In the genomic region with DNA sequence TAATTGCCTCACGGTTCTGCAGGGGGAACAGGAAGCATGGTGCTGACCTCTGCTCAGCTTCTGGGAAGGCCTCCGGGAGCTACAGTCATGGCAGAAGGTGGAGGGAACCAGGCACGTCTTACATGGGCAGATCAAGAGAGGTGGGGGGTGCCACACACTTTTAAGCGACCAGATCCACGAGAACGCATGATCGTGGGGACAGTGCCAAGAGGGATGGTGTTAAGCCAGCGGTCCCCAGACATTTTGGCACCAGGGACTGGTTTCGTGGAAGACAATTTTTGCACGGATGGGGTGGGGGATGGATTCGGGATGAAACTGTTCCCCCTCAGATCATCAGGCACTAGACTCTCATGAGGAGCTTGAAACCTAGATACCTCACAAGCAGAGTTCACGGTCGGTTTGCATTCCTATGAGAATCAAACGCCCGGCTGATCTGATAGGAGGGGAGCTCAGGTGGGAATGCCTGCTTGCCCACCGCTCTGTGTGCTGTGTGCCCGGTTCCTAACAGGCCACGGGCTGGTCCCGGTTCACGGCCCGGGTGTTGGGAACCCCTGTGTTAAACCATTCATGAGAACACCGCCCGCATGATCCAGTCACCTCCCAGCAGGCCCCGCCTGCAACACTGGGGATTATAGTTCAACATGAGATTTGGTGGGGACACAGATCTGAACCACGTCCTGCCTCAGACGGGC, we compare ENCODE assay signal across 23 cellular contexts.
DNase-seq lines count a peak whose midpoint lies in the region; ATAC-seq, FAIRE-seq and TF ChIP-seq lines count a peak whose summit lies in the region.
"Had no signal": no experiment of that assay in that cellular context is flagged by ENCODE, and none has a peak within 500 bp of the region (broad histone marks: within the 10 kb centered on the region; RNA-seq: fewer than 3 reads in every experiment).

No MANE protein-coding gene starts in this region.

- H3K9me1 ChIP-seq in K562 (ENCODE audit: control insufficient read depth, insufficient read depth, low read length), result peaks cover 4% of the 10 kb centered on the region

- H2AFZ ChIP-seq in K562 (ENCODE audit: low read depth, low read length) (no peak overlapping the region), osteoblast (ENCODE audit: low read length) (no peak overlapping the region)

- POLR2A ChIA-PET in K562 (lab: Yijun Ruan, JAX), result no interaction called here

- 82 to 87% (median 85%) methylated on average over 19 to 26 of the region's 26 CpGs for WGBS in heart left ventricle, 4 donors
- WGBS in K562 (ENCODE audit: insufficient coverage, low coverage, missing lambda C conversion rate), result 20% methylated on average over 26 of the region's 26 CpGs
- WGBS in transverse colon (ENCODE audit: low coverage in 1 of 2), 2 donors, result 86% methylated on average over 26 of the region's 26 CpGs; no CpG with 5 or more reads in 1 of the 2 donors
- 84 to 87% methylated on average over 17 to 26 of the region's 26 CpGs for WGBS in body of pancreas, 2 donors

- no peak overlapping the region for H3K4me3 ChIP-seq in heart left ventricle
- H3K4me3 ChIP-seq in K562, result no peak overlapping the region
- no peak overlapping the region for H3K4me3 ChIP-seq in osteoblast (ENCODE audit: insufficient read depth, low read length)
- no peak overlapping the region for H3K4me3 ChIP-seq in upper lobe of right lung
- H3K4me3 ChIP-seq in transverse colon, result no peak overlapping the region
- no peak overlapping the region for H3K4me3 ChIP-seq in body of pancreas

- TF ChIP-seq EP300 in K562 (IDR thresholded peaks at IDR 0.05; ENCODE audit: low read length) (no peak), transverse colon (IDR thresholded peaks at IDR 0.05; ENCODE audit: low read depth) (no peak)

- intact Hi-C loops in heart left ventricle (cut with DNase I) (no loop called here), left ventricle myocardium superior (cut with micrococcal nuclease) (no loop called here), K562 (cut with micrococcal nuclease) (no loop called here), upper lobe of right lung (cut with DNase I) (no loop called here), transverse colon (cut with DNase I; ENCODE audit: low total_unique reads) (no loop called here), body of pancreas (cut with DNase I) (no loop called here)

- no peaks in the 10 kb centered on the region for H3K9me3 ChIP-seq in heart left ventricle
- no peaks in the 10 kb centered on the region for H3K9me3 ChIP-seq in K562 (replicated peaks; ENCODE audit: control insufficient read depth, insufficient read depth, low read depth, low read length)
- peaks cover 1% of the 10 kb centered on the region for H3K9me3 ChIP-seq in osteoblast (ENCODE audit: low read depth, low read length)
- no peaks in the 10 kb centered on the region for H3K9me3 ChIP-seq in upper lobe of right lung
- no peaks in the 10 kb centered on the region for H3K9me3 ChIP-seq in transverse colon
- H3K9me3 ChIP-seq in body of pancreas, result no peaks in the 10 kb centered on the region

- H3K4me2 ChIP-seq in K562 (ENCODE audit: insufficient read depth, low read length) (no peak overlapping the region), osteoblast (ENCODE audit: insufficient read depth, low read length) (no peak overlapping the region)

- in situ Hi-C loops in K562 (cut with MboI) (no loop called here), transverse colon (cut with MboI; ENCODE audit: low pct_ligation_motif_present in 1 of 4, low pct_unique_long_range_greater_than_20kb in 1 of 4, low sequenced_read_pairs in 3 of 4) (no loop called here)

- no peaks in the 10 kb centered on the region for H3K79me2 ChIP-seq in K562 (ENCODE audit: control insufficient read depth, insufficient read depth, low read length)
- no peaks in the 10 kb centered on the region for H3K79me2 ChIP-seq in osteoblast (ENCODE audit: insufficient read depth, low read length)

- CTCF ChIA-PET in K562 (lab: Yijun Ruan, JAX; ENCODE audit: low intra/inter-chr PET ratio), result no interaction called here

- peaks cover 4 to 37% (median 26%) of the 10 kb centered on the region in 12 donors for H3K4me1 ChIP-seq in heart left ventricle
- peaks cover 0 to 24% of the 10 kb centered on the region in 2 experiments; a peak in 2 of 5 replicates for H3K4me1 ChIP-seq in K562 (replicated peaks in 1 of 2; ENCODE audit: control insufficient read depth in 2 of 2, insufficient read depth in 2 of 2, low read length in 2 of 2)
- no peaks in the 10 kb centered on the region for H3K4me1 ChIP-seq in osteoblast (ENCODE audit: insufficient read depth, low read length)
- H3K4me1 ChIP-seq in upper lobe of right lung, result no peaks in the 10 kb centered on the region
- no peaks in the 10 kb centered on the region for H3K4me1 ChIP-seq in transverse colon
- H3K4me1 ChIP-seq in body of pancreas, result no peaks in the 10 kb centered on the region

- peaks cover 0 to 6% (median 0%) of the 10 kb centered on the region in 9 donors for H3K36me3 ChIP-seq in heart left ventricle
- H3K36me3 ChIP-seq in K562 (ENCODE audit: control insufficient read depth, insufficient read depth, low read length), result no peaks in the 10 kb centered on the region
- H3K36me3 ChIP-seq in osteoblast (ENCODE audit: insufficient read depth, low read length), result no peaks in the 10 kb centered on the region
- H3K36me3 ChIP-seq in upper lobe of right lung, result no peaks in the 10 kb centered on the region
- no peaks in the 10 kb centered on the region for H3K36me3 ChIP-seq in transverse colon
- no peaks in the 10 kb centered on the region for H3K36me3 ChIP-seq in body of pancreas (replicated peaks in 1 of 2; ENCODE audit: insufficient read depth in 1 of 2, low read depth in 2 of 2)

- BruUV-seq in K562 (replicated peaks; lab: Mats Ljungman, UMichigan), result no TSS peak

- TF ChIP-seq CTCF in heart left ventricle (IDR thresholded peaks at IDR 0.05) (no peak), K562 (IDR thresholded peaks at IDR 0.05 in 2 of 3, conservative IDR thresholded peaks at IDR 0.05 in 1 of 3; ENCODE audit: insufficient read depth in 2 of 3, low read depth in 1 of 3, low read length in 3 of 3) (no peak), osteoblast (IDR thresholded peaks at IDR 0.05; ENCODE audit: extremely low read depth, low read depth, low read length) (no peak), upper lobe of right lung (IDR thresholded peaks at IDR 0.05) (no peak), transverse colon (IDR thresholded peaks at IDR 0.05) (no peak), body of pancreas (IDR thresholded peaks at IDR 0.05) (no peak)

- FAIRE-seq in K562 (lab: Jason Lieb, UNC), result no peak
- FAIRE-seq: GM19239, H1, RCC 7860 had no signal

- H3K9ac ChIP-seq in K562 (ENCODE audit: insufficient read depth in 1 of 2, low read depth in 2 of 2, low read length in 2 of 2), result no peak overlapping the region

- TF ChIP-seq POLR2A in heart left ventricle (IDR thresholded peaks at IDR 0.05) (no peak), K562 (conservative IDR thresholded peaks at IDR 0.05) (no peak), transverse colon (IDR thresholded peaks at IDR 0.05) (no peak), body of pancreas (IDR thresholded peaks at IDR 0.05) (no peak)

- DNase-seq in heart left ventricle (no peak), left ventricle myocardium superior (no peak), K562 (ENCODE audit: extremely low read depth in 1 of 4, low spot score in 3 of 4) (no peak), osteoblast (ENCODE audit: insufficient read length, low spot score, missing footprints) (peak; percentile 65), upper lobe of right lung (peak; percentile 32), transverse colon (no peak), body of pancreas (no peak)
- no peak for DNase-seq in stimulated activated CD4-positive, alpha-beta T cell treated with anti-CD3 and anti-CD28 coated beads, Interleukin-4, amount 100 ng/mL, for 24 hours
- DNase-seq: ACHN, GF-D8, Karpas-422, NCI-H1417, NCI-H1694 treated with DMSO at 0.1 percent for 48 hours, NCI-H2081 treated with DMSO at 0.1 percent for 48 hours, NCI-H2171 treated with DMSO at 0.1 percent for 48 hours, NCI-H446, NCI-H526, SHP77 had no signal

- ATAC-seq in heart left ventricle (no peak), left ventricle myocardium superior (no peak), K562 (no peak), upper lobe of right lung (no peak), body of pancreas (no peak)

- no peak for TF ChIP-seq RAD21 in K562 (CRISPR knock-in tag; conservative IDR thresholded peaks at IDR 0.05 in 1 of 2, IDR thresholded peaks at IDR 0.05 in 1 of 2)

- no peaks in the 10 kb centered on the region for H3K27me3 ChIP-seq in heart left ventricle
- peaks cover 25 to 71% of the 10 kb centered on the region in 2 experiments for H3K27me3 ChIP-seq in K562 (ENCODE audit: control insufficient read depth in 2 of 2, insufficient read depth in 2 of 2, low read length in 2 of 2)
- H3K27me3 ChIP-seq in osteoblast (ENCODE audit: insufficient read depth, low read length), result no peaks in the 10 kb centered on the region
- H3K27me3 ChIP-seq in upper lobe of right lung, result no peaks in the 10 kb centered on the region
- H3K27me3 ChIP-seq in transverse colon, result no peaks in the 10 kb centered on the region
- H3K27me3 ChIP-seq in body of pancreas, result no peaks in the 10 kb centered on the region

- peaks cover 15% of the 10 kb centered on the region for H4K20me1 ChIP-seq in K562 (replicated peaks; ENCODE audit: control insufficient read depth, insufficient read depth, low read length)
- no peaks in the 10 kb centered on the region for H4K20me1 ChIP-seq in osteoblast (ENCODE audit: insufficient read depth, low read length)

- H3K27ac ChIP-seq in heart left ventricle (peak overlapping the region in 11 of 12 donors; percentile 5 to 91 (median 70)), K562 (ENCODE audit: extremely low read depth, low read depth, low read length) (no peak overlapping the region), osteoblast (ENCODE audit: low read depth, low read length) (no peak overlapping the region), upper lobe of right lung (no peak overlapping the region), transverse colon (no peak overlapping the region), body of pancreas (no peak overlapping the region)
- H3K27ac ChIP-seq: 22Rv1, C4-2B had no signal

TF ChIP-seq in K562, 482 proteins besides CTCF, POLR2A, EP300 and RAD21:
- TF ChIP-seq, protein P1, sequence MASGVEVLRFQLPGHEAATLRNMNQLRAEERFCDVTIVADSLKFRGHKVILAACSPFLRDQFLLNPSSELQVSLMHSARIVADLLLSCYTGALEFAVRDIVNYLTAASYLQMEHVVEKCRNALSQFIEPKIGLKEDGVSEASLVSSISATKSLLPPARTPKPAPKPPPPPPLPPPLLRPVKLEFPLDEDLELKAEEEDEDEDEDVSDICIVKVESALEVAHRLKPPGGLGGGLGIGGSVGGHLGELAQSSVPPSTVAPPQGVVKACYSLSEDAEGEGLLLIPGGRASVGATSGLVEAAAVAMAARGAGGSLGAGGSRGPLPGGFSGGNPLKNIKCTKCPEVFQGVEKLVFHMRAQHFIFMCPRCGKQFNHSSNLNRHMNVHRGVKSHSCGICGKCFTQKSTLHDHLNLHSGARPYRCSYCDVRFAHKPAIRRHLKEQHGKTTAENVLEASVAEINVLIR (CRISPR knock-in tag; IDR thresholded peaks at IDR 0.05), result no peak
- TF ChIP-seq ZNF766 (CRISPR knock-in tag; conservative IDR thresholded peaks at IDR 0.05), result 0 out of 2 replicates have a peak, but pooled peaks have one; percentile 41
TF ChIP-seq in K562: peak in this region for 1.

Comparison
In these comparisons a context has a peak if more than half of its experiments do, and no peak if none do; other contexts are left out.
1. DNase-seq: peak in osteoblast (single experiment) and upper lobe of right lung (single experiment); none in heart left ventricle (0 of 5), left ventricle myocardium superior (single experiment), K562 (0 of 4), transverse colon (single experiment), body of pancreas (0 of 4) and stimulated activated CD4-positive, alpha-beta T cell treated with anti-CD3 and anti-CD28 coated beads, Interleukin-4, amount 100 ng/mL, for 24 hours (single experiment).
2. H3K27ac ChIP-seq: peak in heart left ventricle (11 of 12); none in K562 (single experiment), osteoblast (single experiment), upper lobe of right lung (single experiment), transverse colon (0 of 4) and body of pancreas (0 of 4).